In genomic region chr10:596725-597345, GRCh38 we compare ENCODE assay signal across 1 cellular context.
TF ChIP-seq lines count a peak whose summit lies in the region.

No MANE protein-coding gene starts in this region.

TF ChIP-seq in IMR-90, 13 proteins besides CTCF, POLR2A, EP300 and RAD21:
- TF ChIP-seq SMC3 (IDR thresholded peaks at IDR 0.05; ENCODE audit: low read depth, low read length) (no peak), CHD1 (IDR thresholded peaks at IDR 0.05; ENCODE audit: low read depth, low read length) (no peak), MXI1 (IDR thresholded peaks at IDR 0.05; ENCODE audit: borderline replicate concordance, low read depth, low read length) (no peak), FOS (IDR thresholded peaks at IDR 0.05; ENCODE audit: low read depth, low read length) (no peak), RFX5 (IDR thresholded peaks at IDR 0.05; ENCODE audit: low read depth, low read length) (no peak), RCOR1 (IDR thresholded peaks at IDR 0.05; ENCODE audit: insufficient replicate concordance, low read length) (no peak), USF2 (IDR thresholded peaks at IDR 0.05; ENCODE audit: low read depth, low read length) (no peak), CEBPB (IDR thresholded peaks at IDR 0.05; ENCODE audit: low read depth, low read length) (no peak), MAZ (IDR thresholded peaks at IDR 0.05; ENCODE audit: borderline replicate concordance, low read depth, low read length) (no peak), BHLHE40 (IDR thresholded peaks at IDR 0.05; ENCODE audit: low read depth, low read length) (no peak), NFE2L2 (IDR thresholded peaks at IDR 0.05; ENCODE audit: low read depth, low read length) (no peak), MAFK (IDR thresholded peaks at IDR 0.05; ENCODE audit: low read depth, low read length) (no peak), ELK1 (IDR thresholded peaks at IDR 0.05; ENCODE audit: borderline replicate concordance, low read depth, low read length) (no peak)
